Comparison of ENCODE assay signal across 8 cellular contexts in the genomic region with DNA sequence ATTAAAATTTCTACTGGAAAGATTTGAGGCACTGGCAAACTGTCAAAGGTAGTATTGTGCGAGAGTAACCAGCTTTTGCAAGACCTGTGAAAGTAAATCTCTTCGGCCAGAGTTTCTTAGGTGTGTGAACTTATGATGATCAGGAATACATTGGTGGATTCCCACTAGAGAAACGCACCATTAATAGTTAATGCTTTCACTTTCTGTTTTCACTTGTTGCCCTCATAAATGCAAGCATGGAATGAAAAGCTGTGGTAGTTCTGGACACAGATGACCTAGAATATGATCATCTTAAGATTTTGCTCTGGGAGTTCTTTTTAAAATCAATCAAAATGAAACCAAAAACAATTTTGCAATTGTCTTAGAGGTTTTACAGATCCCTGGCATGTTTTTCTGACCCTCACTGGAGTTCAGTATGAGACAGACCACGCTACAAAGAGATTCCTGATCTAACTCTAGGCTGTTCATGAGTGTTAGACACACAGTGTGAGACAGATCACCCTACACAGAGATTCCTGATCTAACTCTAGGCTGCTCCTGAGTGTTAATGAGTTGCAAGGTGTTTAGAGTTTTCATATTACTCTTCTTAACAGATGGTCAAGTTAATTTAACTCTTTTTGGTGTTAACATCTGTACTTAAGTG.
A peak's percentile ranks its signal among the peaks of the same experiment; 100 is the strongest.
DNase-seq lines count a peak whose midpoint lies in the region; ATAC-seq lines count a peak whose summit lies in the region.

No MANE protein-coding gene starts in this region.

- no peak for DNase-seq in activated naive CD8-positive, alpha-beta T cell treated with anti-CD3 and anti-CD28 coated beads, Interleukin-2, amount 10 ng/mL, durations not matched to agents 7 days and 5 days
- DNase-seq in naive thymus-derived CD8-positive, alpha-beta T cell = peak in 1 of 10 donors; percentile 4
- DNase-seq in AML-193 (lab: John Stamatoyannopoulos, UW) = no peak
- DNase-seq in MG63 = no peak
- DNase-seq in T-helper 9 cell = no peak
- DNase-seq in SHP77 treated with DMSO at 0.1 percent for 48 hours (lab: John Stamatoyannopoulos, UW) = no peak

- no peaks in the 10 kb centered on the region; the same call in 1 of the 2 replicates for H3K36me3 ChIP-seq in MG63

- H3K9me3 ChIP-seq in MG63 = no peaks in the 10 kb centered on the region

- ATAC-seq in GM18508 (IDR thresholded peaks at IDR 0.05; ENCODE audit: insufficient read depth, unreplicated experiment) (peak; percentile 69), HG02588 (IDR thresholded peaks at IDR 0.05; ENCODE audit: unreplicated experiment) (peak; percentile 66)
- peak; percentile 30 for ATAC-seq in activated naive CD8-positive, alpha-beta T cell treated with anti-CD3 and anti-CD28 coated beads, Interleukin-2, amount 10 ng/mL, durations not matched to agents 7 days and 5 days (ENCODE audit: low read depth)
- ATAC-seq in naive thymus-derived CD8-positive, alpha-beta T cell = no peak

- no peaks in the 10 kb centered on the region for H3K9me3 Mint-ChIP-seq in activated naive CD8-positive, alpha-beta T cell treated with anti-CD3 and anti-CD28 coated beads, Interleukin-2, amount 10 ng/mL, durations not matched to agents 7 days and 5 days
- no peaks in the 10 kb centered on the region for H3K9me3 Mint-ChIP-seq in naive thymus-derived CD8-positive, alpha-beta T cell

- H3K4me1 Mint-ChIP-seq in activated naive CD8-positive, alpha-beta T cell treated with anti-CD3 and anti-CD28 coated beads, Interleukin-2, amount 10 ng/mL, durations not matched to agents 7 days and 5 days = peaks cover 10% of the 10 kb centered on the region
- peaks cover 1 to 18% (median 11%) of the 10 kb centered on the region in 4 donors for H3K4me1 Mint-ChIP-seq in naive thymus-derived CD8-positive, alpha-beta T cell

- H3K36me3 Mint-ChIP-seq in activated naive CD8-positive, alpha-beta T cell treated with anti-CD3 and anti-CD28 coated beads, Interleukin-2, amount 10 ng/mL, durations not matched to agents 7 days and 5 days = peaks cover 13% of the 10 kb centered on the region
- H3K36me3 Mint-ChIP-seq in naive thymus-derived CD8-positive, alpha-beta T cell = peaks cover 7 to 48% (median 35%) of the 10 kb centered on the region in 3 donors

- H3K4me3 ChIP-seq in MG63 = no peak overlapping the region

- POLR2A ChIA-PET in activated naive CD8-positive, alpha-beta T cell treated with anti-CD3 and anti-CD28 coated beads, Interleukin-2, amount 10 ng/mL, durations not matched to agents 7 days and 5 days (lab: Charles Lee) = no interaction called here
- POLR2A ChIA-PET in naive thymus-derived CD8-positive, alpha-beta T cell (lab: Charles Lee) = no interaction called here

- H3K27me3 ChIP-seq in MG63 = no peaks in the 10 kb centered on the region

- no peaks in the 10 kb centered on the region for H3K27me3 Mint-ChIP-seq in activated naive CD8-positive, alpha-beta T cell treated with anti-CD3 and anti-CD28 coated beads, Interleukin-2, amount 10 ng/mL, durations not matched to agents 7 days and 5 days
- H3K27me3 Mint-ChIP-seq in naive thymus-derived CD8-positive, alpha-beta T cell = no peaks in the 10 kb centered on the region

- peak overlapping the region; percentile 73 for H3K27ac Mint-ChIP-seq in activated naive CD8-positive, alpha-beta T cell treated with anti-CD3 and anti-CD28 coated beads, Interleukin-2, amount 10 ng/mL, durations not matched to agents 7 days and 5 days
- peak overlapping the region in 8 of 10 donors; percentile 3 to 78 (median 48) for H3K27ac Mint-ChIP-seq in naive thymus-derived CD8-positive, alpha-beta T cell

- H3K4me3 Mint-ChIP-seq in activated naive CD8-positive, alpha-beta T cell treated with anti-CD3 and anti-CD28 coated beads, Interleukin-2, amount 10 ng/mL, durations not matched to agents 7 days and 5 days = peak overlapping the region; percentile 59
- peak overlapping the region; percentile 35 to 69 (median 65) for H3K4me3 Mint-ChIP-seq in naive thymus-derived CD8-positive, alpha-beta T cell

Comparison
In these comparisons a context has a peak if more than half of its experiments do, and no peak if none do; other contexts are left out.
1. ATAC-seq: peak in GM18508 (single experiment), HG02588 (single experiment) and activated naive CD8-positive, alpha-beta T cell treated with anti-CD3 and anti-CD28 coated beads, Interleukin-2, amount 10 ng/mL, durations not matched to agents 7 days and 5 days (single experiment); none in naive thymus-derived CD8-positive, alpha-beta T cell (0 of 2).